ENCODE assay signal across 9 cellular contexts in the genomic region with DNA sequence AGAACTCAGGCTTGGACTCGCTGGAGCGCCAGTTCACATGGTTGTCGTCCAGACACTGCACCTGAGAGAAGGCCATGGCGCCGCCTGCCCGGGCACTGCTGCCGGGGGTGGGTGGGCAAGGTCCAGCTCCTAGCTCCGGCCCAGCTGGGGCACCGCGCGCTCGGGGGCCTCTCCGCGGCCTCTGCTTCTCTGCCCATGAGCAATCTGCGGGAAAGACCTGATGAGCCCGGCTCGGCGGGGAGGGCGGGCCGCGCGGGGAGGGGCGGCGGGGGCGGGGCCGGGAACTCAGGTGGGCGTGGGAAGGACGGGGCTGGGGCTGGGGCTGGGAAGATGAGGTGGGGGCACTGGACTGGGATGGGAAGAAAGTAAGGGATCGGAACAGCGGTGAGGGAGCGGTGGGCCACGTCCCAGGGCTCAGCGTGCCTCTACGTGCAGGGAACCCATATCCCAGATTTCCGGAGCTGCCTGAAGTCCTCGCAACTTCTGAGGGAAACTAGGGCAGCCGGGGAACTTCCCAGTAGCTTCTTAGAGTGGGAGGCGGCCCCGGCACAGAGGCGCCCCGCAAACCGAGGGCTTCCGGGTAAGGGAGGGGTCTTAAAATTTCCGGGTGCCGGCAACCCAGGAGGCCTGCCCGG. TPM values are rescaled to one million over a fixed set of nuclear protein-coding genes. Genes with fewer than 3 reads are reported as not detected.
DNase-seq lines count a peak whose midpoint lies in the region; ATAC-seq and TF ChIP-seq lines count a peak whose summit lies in the region.
"Had no signal": no experiment of that assay in that cellular context is flagged by ENCODE, and none has a peak within 500 bp of the region (broad histone marks: within the 10 kb centered on the region; RNA-seq: fewer than 3 reads in every experiment).

No MANE protein-coding gene starts in this region.

- H3K4me1 ChIP-seq in Panc1 (ENCODE audit: control insufficient read depth, insufficient read depth, low read length) (peaks cover 9% of the 10 kb centered on the region), right atrium auricular region (peaks cover 0 to 56% of the 10 kb centered on the region in 2 donors), skeletal muscle satellite cell (ENCODE audit: control insufficient read depth, insufficient read depth, low read length) (peaks cover 44% of the 10 kb centered on the region)

- H3K4me3 ChIP-seq in GM08714 (ENCODE audit: low read length) (peak overlapping the region; percentile 70), Panc1 (ENCODE audit: low read depth in 2 of 2, low read length in 2 of 2) (peak overlapping the region; percentile 61 to 69), right atrium auricular region (peak overlapping the region; percentile 63 to 64), skeletal muscle satellite cell (ENCODE audit: low read length) (peak overlapping the region; percentile 70)

- POLR2A ChIA-PET in Panc1 (lab: Charles Lee) = no interaction called here

- in situ Hi-C loops in Panc1 (cut with HindIII; ENCODE audit: low pct_unique_long_range_greater_than_20kb, low sequenced_read_pairs) = no loop called here

- H3K4me2 ChIP-seq in skeletal muscle satellite cell (ENCODE audit: low read length) = peak overlapping the region; percentile 89

- BruUV-seq in Panc1 (replicated peaks; lab: Mats Ljungman, UMichigan) = no TSS peak

- TF ChIP-seq CTCF in Panc1 (IDR thresholded peaks at IDR 0.05) (no peak), right atrium auricular region (IDR thresholded peaks at IDR 0.05) (no peak)

- no peaks in the 10 kb centered on the region for H3K27me3 ChIP-seq in Panc1 (ENCODE audit: control insufficient read depth, insufficient read depth, low read length)
- no peaks in the 10 kb centered on the region for H3K27me3 ChIP-seq in right atrium auricular region
- no peaks in the 10 kb centered on the region for H3K27me3 ChIP-seq in skeletal muscle satellite cell (ENCODE audit: control insufficient read depth, insufficient read depth, low read length)

- intact Hi-C loops in Panc1 (cut with micrococcal nuclease; ENCODE audit: unreplicated experiment) = no loop called here

- H3K27ac ChIP-seq in Panc1 (ENCODE audit: low read length) = peak overlapping the region; percentile 77
- H3K27ac ChIP-seq in right atrium auricular region = peak overlapping the region; percentile 84 to 92

- DNase-seq in Panc1 (ENCODE audit: low read depth, low spot score) = no peak
- DNase-seq in activated naive CD4-positive, alpha-beta T cell treated with anti-CD3 and anti-CD28 coated beads, Interleukin-2, amount 50 U/mL, for 16 hours = peak; percentile 51
- no peak for DNase-seq in right atrium auricular region (ENCODE audit: low spot score)
- no peak for DNase-seq in NCI-H2081 treated with DMSO at 0.1 percent for 48 hours (lab: John Stamatoyannopoulos, UW)
- no peak for DNase-seq in putamen (ENCODE audit: low spot score)

- H3K9me3 ChIP-seq in Panc1 (ENCODE audit: control insufficient read depth, insufficient read depth, low read depth, low read length) (no peaks in the 10 kb centered on the region), right atrium auricular region (no peaks in the 10 kb centered on the region), skeletal muscle satellite cell (replicated peaks; ENCODE audit: low read length) (no peaks in the 10 kb centered on the region)

- ATAC-seq in HG02759 (IDR thresholded peaks at IDR 0.05; ENCODE audit: unreplicated experiment) (peak; percentile 40), Panc1 (peak; percentile 74)

- CTCF ChIA-PET in Panc1 (lab: Charles Lee) = no interaction called here

- H3K9ac ChIP-seq in skeletal muscle satellite cell (ENCODE audit: low read depth, low read length) = peak overlapping the region; percentile 81

- no peaks in the 10 kb centered on the region; the same call in 1 of the 2 replicates for H3K36me3 ChIP-seq in Panc1 (ENCODE audit: control insufficient read depth, insufficient read depth, low read length)
- no peaks in the 10 kb centered on the region for H3K36me3 ChIP-seq in right atrium auricular region
- H3K36me3 ChIP-seq in skeletal muscle satellite cell (ENCODE audit: insufficient read depth, low read length) = peaks cover 3% of the 10 kb centered on the region

RNA-seq across cellular contexts. Expression of a gene that starts 0.5 kb away (rescaled TPM):
- total RNA-seq in Panc1 (2021; ENCODE audit: unreplicated experiment) (17.3 TPM), right atrium auricular region (10 to 100 TPM; 14.0 to 50.9 TPM)
- 15.6 TPM for polyA plus RNA-seq in Panc1 (2012; ENCODE audit: insufficient read length)
- total RNA-seq in skeletal muscle satellite cell (2012; rRNA removed) = 9.2 and 12.7 TPM in 2 replicates

RNA-seq across cellular contexts. Expression of a gene that starts 42.7 kb away (rescaled TPM):
- total RNA-seq in Panc1 (2021; ENCODE audit: unreplicated experiment) (0.21 TPM), right atrium auricular region (1 to 10 TPM; 2.5 to 5.6 TPM)
- not detected for polyA plus RNA-seq in Panc1 (2012; ENCODE audit: insufficient read length)
- under 0.01 TPM in 1 of 2 replicates, not detected in the other for total RNA-seq in skeletal muscle satellite cell (2012; rRNA removed)

RNA-seq across cellular contexts. Expression of a gene that starts 52.1 kb away (rescaled TPM):
- total RNA-seq in Panc1 (2021; ENCODE audit: unreplicated experiment) (not detected), right atrium auricular region (under 1 TPM in 1 of 2 donors, not detected in 1; 0.16 TPM)
- polyA plus RNA-seq in Panc1 (2012; ENCODE audit: insufficient read length) = not detected
- not detected in 2 replicates for total RNA-seq in skeletal muscle satellite cell (2012; rRNA removed)
- total RNA-seq: activated CD8-positive, alpha-beta memory T cell treated with anti-CD3 and anti-CD28 coated beads for 36 hours had no signal
